1 cellular context compared by ENCODE assay signal in genomic region chr7:75397865-75398264, GRCh38. TPM values are rescaled to one million over a fixed set of nuclear protein-coding genes. Genes with fewer than 3 reads are reported as not detected.
"Had no signal": no experiment of that assay in that cellular context is flagged by ENCODE, and none has a peak within 500 bp of the region (broad histone marks: within the 10 kb centered on the region; RNA-seq: fewer than 3 reads in every experiment).

No MANE protein-coding gene starts in this region.

RNA-seq across cellular contexts. Expression of gene TRIM73, which starts 2.4 kb away (rescaled TPM):
- total RNA-seq: kidney epithelial cell had no signal
